ENCODE assay signal across 12 cellular contexts in genomic region chr7:138458576-138459234, GRCh38. TPM values are rescaled to one million over a fixed set of nuclear protein-coding genes. Genes with fewer than 3 reads are reported as not detected.
DNase-seq lines count a peak whose midpoint lies in the region; ATAC-seq and TF ChIP-seq lines count a peak whose summit lies in the region.
"Had no signal": no experiment of that assay in that cellular context is flagged by ENCODE, and none has a peak within 500 bp of the region (broad histone marks: within the 10 kb centered on the region; RNA-seq: fewer than 3 reads in every experiment).

No MANE protein-coding gene starts in this region.

- no peak overlapping the region for H3K27ac ChIP-seq in PC-3 (ENCODE audit: low read length)
- H3K27ac ChIP-seq in hepatocyte = no peak overlapping the region
- H3K27ac ChIP-seq in neural cell (ENCODE audit: low read length) = peak overlapping the region; percentile 70
- H3K27ac ChIP-seq: ovary, thyroid gland had no signal

- H3K79me2 ChIP-seq in PC-3 (ENCODE audit: low read length) (peaks cover 29% of the 10 kb centered on the region), hepatocyte (peaks cover 26% of the 10 kb centered on the region), neural cell (replicated peaks; ENCODE audit: insufficient read depth, low read length) (peaks cover 26% of the 10 kb centered on the region)

- BruUV-seq in PC-3 (replicated peaks; lab: Mats Ljungman, UMichigan) = no TSS peak

- WGBS in hepatocyte (ENCODE audit: low lambda C conversion rate, missing lambda C conversion rate) = 62% methylated on average over 13 of the region's 13 CpGs

- H3K4me2 ChIP-seq in PC-3 (ENCODE audit: low read length) (peak overlapping the region; percentile 93; the same call in 1 of the 2 replicates), hepatocyte (peak overlapping the region; percentile 70), neural cell (ENCODE audit: low read length) (no peak overlapping the region)

- POLR2A ChIA-PET in PC-3 (lab: Charles Lee; ENCODE audit: unreplicated experiment) = no interaction called here

- ATAC-seq in PC-3 = no peak
- no peak for ATAC-seq in HG02885 (IDR thresholded peaks at IDR 0.05; ENCODE audit: poor library complexity, unreplicated experiment)

- no peak for TF ChIP-seq EP300 in neural cell (conservative IDR thresholded peaks at IDR 0.05; ENCODE audit: poor library complexity, severe bottlenecking)

- TF ChIP-seq RAD21 in neural cell (conservative IDR thresholded peaks at IDR 0.05) = no peak

- H3K4me1 ChIP-seq in PC-3 (ENCODE audit: insufficient read depth, low read length) (0 out of 2 replicates have a peak, but pooled peaks cover 3% of the 10 kb centered on the region), hepatocyte (ENCODE audit: insufficient read depth) (no peaks in the 10 kb centered on the region)

- H3K9me2 ChIP-seq in PC-3 (replicated peaks; ENCODE audit: low read length) (no peaks in the 10 kb centered on the region), hepatocyte (replicated peaks; ENCODE audit: insufficient read depth) (no peaks in the 10 kb centered on the region), neural cell (ENCODE audit: insufficient read depth, low read length) (no peaks in the 10 kb centered on the region)

- H4K20me1 ChIP-seq in PC-3 (ENCODE audit: low read length) (peaks cover 7% of the 10 kb centered on the region; the same call in 1 of the 2 replicates), hepatocyte (ENCODE audit: insufficient read depth, poor library complexity, severe bottlenecking) (peaks cover 7% of the 10 kb centered on the region), neural cell (ENCODE audit: insufficient read depth) (no peaks in the 10 kb centered on the region)

- H3F3A ChIP-seq in PC-3 (ENCODE audit: low read length, unreplicated experiment) = no peaks in the 10 kb centered on the region
- H3F3A ChIP-seq in neural cell (ENCODE audit: insufficient read depth, low read length, poor library complexity, severe bottlenecking) = peaks cover 4% of the 10 kb centered on the region

- intact Hi-C loops in PC-3 (cut with micrococcal nuclease) = no loop called here

- H3K9me3 ChIP-seq in PC-3 (ENCODE audit: low read length) (no peaks in the 10 kb centered on the region), hepatocyte (ENCODE audit: low read depth) (no peaks in the 10 kb centered on the region), neural cell (ENCODE audit: low read length) (no peaks in the 10 kb centered on the region)
- H3K9me3 ChIP-seq: ovary, thyroid gland had no signal

- H3K4me3 ChIP-seq in PC-3 (ENCODE audit: low read length) (no peak overlapping the region), hepatocyte (no peak overlapping the region), neural cell (ENCODE audit: low read length) (peak overlapping the region; percentile 79)
- H3K4me3 ChIP-seq: thyroid gland had no signal

- TF ChIP-seq CTCF in PC-3 (conservative IDR thresholded peaks at IDR 0.05; ENCODE audit: low read depth, low read length) = no peak
- TF ChIP-seq CTCF in hepatocyte (IDR thresholded peaks at IDR 0.05; ENCODE audit: poor library complexity) = no peak
- TF ChIP-seq CTCF in neural cell (IDR thresholded peaks at IDR 0.05; ENCODE audit: poor library complexity, severe bottlenecking) = no peak

- DNase-seq in NCI-H82 (lab: John Stamatoyannopoulos, UW) (peak; percentile 5), NCI-H82 treated with DMSO at 0.1 percent for 48 hours (lab: John Stamatoyannopoulos, UW; ENCODE audit: unreplicated experiment) (no peak), PC-3 (no peak), hepatocyte (ENCODE audit: low spot score) (no peak), NCI-H69 (lab: John Stamatoyannopoulos, UW) (no peak)
- DNase-seq in activated CD8-positive, alpha-beta memory T cell treated with anti-CD3 and anti-CD28 coated beads for 24 hours = no peak
- DNase-seq: activated CD4-positive, alpha-beta T cell treated with anti-CD3 and anti-CD28 coated beads for 1 hour; GOT3; ovary; thyroid gland had no signal

- H3K9ac ChIP-seq in PC-3 (ENCODE audit: low read length) = no peak overlapping the region
- peak overlapping the region; percentile 58 for H3K9ac ChIP-seq in neural cell (ENCODE audit: low read length)

- no peaks in the 10 kb centered on the region for H3K27me3 ChIP-seq in PC-3 (ENCODE audit: low read length)
- no peaks in the 10 kb centered on the region for H3K27me3 ChIP-seq in hepatocyte
- H3K27me3 ChIP-seq in neural cell (ENCODE audit: insufficient read depth, low read depth, low read length) = no peaks in the 10 kb centered on the region
- H3K27me3 ChIP-seq: ovary, thyroid gland had no signal

- H2AFZ ChIP-seq in PC-3 (ENCODE audit: low read length) (no peak overlapping the region), hepatocyte (peak overlapping the region; percentile 42), neural cell (ENCODE audit: low read depth, low read length) (no peak overlapping the region)

- CTCF ChIA-PET in PC-3 (lab: Charles Lee) = no interaction called here

- H3K36me3 ChIP-seq in PC-3 (ENCODE audit: low read depth, low read length) (no peaks in the 10 kb centered on the region), hepatocyte (replicated peaks; ENCODE audit: insufficient read depth, low read depth) (no peaks in the 10 kb centered on the region), neural cell (ENCODE audit: insufficient read depth, low read length) (no peaks in the 10 kb centered on the region)
- H3K36me3 ChIP-seq: ovary, thyroid gland had no signal

TF ChIP-seq in neural cell, 6 proteins besides CTCF, POLR2A, EP300 and RAD21:
- no peak for TF ChIP-seq EZH2 (IDR thresholded peaks at IDR 0.05; ENCODE audit: borderline replicate concordance, insufficient read depth, low read length, poor library complexity, severe bottlenecking)
- no peak for TF ChIP-seq MXI1 (conservative IDR thresholded peaks at IDR 0.05; ENCODE audit: poor library complexity, severe bottlenecking)
- TF ChIP-seq REST (IDR thresholded peaks at IDR 0.05; ENCODE audit: borderline replicate concordance) = no peak
- TF ChIP-seq POLR2AphosphoS5 (IDR thresholded peaks at IDR 0.05) = no peak
- no peak for TF ChIP-seq TAF1 (IDR thresholded peaks at IDR 0.05; ENCODE audit: low read depth)

RNA-seq across cellular contexts. Expression of gene TRIM24, which starts 1.4 kb away (rescaled TPM):
- total RNA-seq in PC-3 (2014; rRNA removed) (12.2 and 12.9 TPM in 2 replicates), hepatocyte (63.1 and 64.1 TPM in 2 replicates)
- polyA plus RNA-seq in hepatocyte (46.8 and 47.8 TPM in 2 replicates), neural cell (47.1 and 48.6 TPM in 2 replicates)
- 112 and 137 TPM in 2 replicates for polyA minus RNA-seq in neural cell
